In the genomic region with DNA sequence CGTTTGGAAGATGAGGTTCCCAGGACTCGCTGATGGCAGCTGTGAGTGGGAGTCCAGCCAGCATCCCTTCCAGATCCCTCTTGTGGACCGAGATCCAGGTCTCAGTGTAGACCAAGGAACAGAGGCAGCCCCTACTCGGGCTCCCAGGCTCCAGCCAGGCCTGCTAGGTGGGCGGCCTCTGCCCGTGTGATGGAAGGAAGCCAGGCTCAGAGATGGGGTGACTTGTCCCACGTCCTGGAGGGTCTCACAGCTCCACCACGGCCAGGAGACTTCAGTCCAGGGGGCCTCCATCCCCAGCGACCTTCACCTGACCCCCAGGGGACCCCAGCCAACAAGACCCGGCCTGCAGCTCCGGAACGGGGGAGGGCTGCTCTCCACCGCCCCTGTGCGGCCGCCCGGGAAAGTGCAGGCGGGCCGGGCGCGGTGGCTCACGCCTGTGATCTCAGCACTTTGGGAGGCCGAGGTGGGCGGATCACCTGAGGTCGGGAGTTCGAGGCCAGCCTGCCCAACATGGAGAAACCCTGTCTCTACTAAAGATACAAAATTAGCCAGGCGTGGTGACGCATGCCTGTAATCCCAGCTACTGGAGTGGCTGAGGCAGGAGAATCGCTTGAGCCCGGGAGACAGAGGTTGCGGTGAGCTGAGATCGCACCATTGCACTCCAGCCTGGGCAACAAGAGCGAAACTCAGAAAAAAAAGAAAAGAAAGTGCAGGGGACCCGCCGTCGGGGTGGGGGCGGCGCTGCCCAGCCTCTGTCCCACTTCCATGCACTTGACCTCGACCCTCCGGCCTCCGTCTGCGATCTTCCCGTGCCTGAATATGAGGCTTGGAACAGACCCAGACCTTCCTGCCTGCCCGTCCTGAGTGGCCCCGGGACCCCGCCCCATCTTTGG, we compare ENCODE assay signal across 8 cellular contexts. TPM values are rescaled to one million over a fixed set of nuclear protein-coding genes. Genes with fewer than 3 reads are reported as not detected.
DNase-seq lines count a peak whose midpoint lies in the region; ATAC-seq and TF ChIP-seq lines count a peak whose summit lies in the region.

No MANE protein-coding gene starts in this region.

- H3K9me3 Mint-ChIP-seq in CD4-positive, alpha-beta T cell = no peaks in the 10 kb centered on the region
- H3K9me3 Mint-ChIP-seq in HFFc6 = peaks cover 12% of the 10 kb centered on the region

- ATAC-seq in CD4-positive, alpha-beta T cell (ENCODE audit: poor library complexity) = peak; percentile 73
- ATAC-seq in HG03108 (IDR thresholded peaks at IDR 0.05; ENCODE audit: unreplicated experiment) (no peak), GM19467 (IDR thresholded peaks at IDR 0.05; ENCODE audit: unreplicated experiment) (no peak), GM21367 (IDR thresholded peaks at IDR 0.05; ENCODE audit: unreplicated experiment) (no peak)

- peak; percentile 50 for TF ChIP-seq CTCF in CD4-positive, alpha-beta T cell (IDR thresholded peaks at IDR 0.05)
- peak; percentile 87 for TF ChIP-seq CTCF in HFFc6 (IDR thresholded peaks at IDR 0.05)
- peak; percentile 62 for TF ChIP-seq CTCF in epithelial cell of proximal tubule (conservative IDR thresholded peaks at IDR 0.05; ENCODE audit: low read depth, low read length)
- TF ChIP-seq CTCF in osteoblast (IDR thresholded peaks at IDR 0.05; ENCODE audit: extremely low read depth, low read depth, low read length) = peak; percentile 54

- H3K4me1 Mint-ChIP-seq in CD4-positive, alpha-beta T cell (ENCODE audit: low read depth) = no peaks in the 10 kb centered on the region
- H3K4me1 Mint-ChIP-seq in HFFc6 (ENCODE audit: low read depth) = no peaks in the 10 kb centered on the region

- CTCF ChIA-PET in CD4-positive, alpha-beta T cell (lab: Charles Lee) = interaction anchor here (1.2 to 1.7 kb wide), 3 partner anchors 9 to 15 kb away, joined by 7 to 15 read pairs (median 14); partner anchors contain the start of gene TPGS1

- peaks cover 19% of the 10 kb centered on the region for H3K27me3 ChIP-seq in CD4-positive, alpha-beta T cell (ENCODE audit: control insufficient read depth, insufficient read depth, low read length)
- peaks cover 21% of the 10 kb centered on the region for H3K27me3 ChIP-seq in osteoblast (ENCODE audit: insufficient read depth, low read length)

- no peak overlapping the region for H3K27ac Mint-ChIP-seq in CD4-positive, alpha-beta T cell
- no peak overlapping the region for H3K27ac Mint-ChIP-seq in HFFc6

- H3K4me3 ChIP-seq in epithelial cell of proximal tubule (ENCODE audit: low read depth, low read length) = no peak overlapping the region
- no peak overlapping the region for H3K4me3 ChIP-seq in osteoblast (ENCODE audit: insufficient read depth, low read length)

- POLR2A ChIA-PET in CD4-positive, alpha-beta T cell (lab: Charles Lee) = interaction anchor here (0.8 to 1.3 kb wide), 2 partner anchors 11 to 15 kb away, joined by 3 to 4 read pairs; no protein-coding TSS in a partner anchor

- no peaks in the 10 kb centered on the region for H3K36me3 Mint-ChIP-seq in CD4-positive, alpha-beta T cell (ENCODE audit: low read depth)
- H3K36me3 Mint-ChIP-seq in HFFc6 (ENCODE audit: low read depth) = peaks cover 9% of the 10 kb centered on the region; the same call in 1 of the 2 replicates

- H3K36me3 ChIP-seq in osteoblast (ENCODE audit: insufficient read depth, low read length) = no peaks in the 10 kb centered on the region

- no peaks in the 10 kb centered on the region for H3K4me1 ChIP-seq in osteoblast (ENCODE audit: insufficient read depth, low read length)

- H3K79me2 ChIP-seq in osteoblast (ENCODE audit: insufficient read depth, low read length) = no peaks in the 10 kb centered on the region

- H4K20me1 ChIP-seq in osteoblast (ENCODE audit: insufficient read depth, low read length) = no peaks in the 10 kb centered on the region

- no peak overlapping the region for H3K4me2 ChIP-seq in osteoblast (ENCODE audit: insufficient read depth, low read length)

- intact Hi-C loops in CD4-positive, alpha-beta T cell (cut with DNase I, micrococcal nuclease) = no loop called here

- no peak overlapping the region for H3K27ac ChIP-seq in CD4-positive, alpha-beta T cell (ENCODE audit: low read depth, low read length)
- no peak overlapping the region for H3K27ac ChIP-seq in osteoblast (ENCODE audit: low read depth, low read length)

- peaks cover 18% of the 10 kb centered on the region for H3K27me3 Mint-ChIP-seq in CD4-positive, alpha-beta T cell
- H3K27me3 Mint-ChIP-seq in HFFc6 (ENCODE audit: insufficient read depth) = peaks cover 5% of the 10 kb centered on the region

- no peak overlapping the region for H2AFZ ChIP-seq in osteoblast (ENCODE audit: low read length)

- H3K9me3 ChIP-seq in CD4-positive, alpha-beta T cell (ENCODE audit: control insufficient read depth, low read length) = no peaks in the 10 kb centered on the region
- H3K9me3 ChIP-seq in osteoblast (ENCODE audit: low read depth, low read length) = no peaks in the 10 kb centered on the region

- peak in 7 of 10 experiments; percentile 20 to 54 (median 35) for DNase-seq in CD4-positive, alpha-beta T cell
- DNase-seq in HFFc6 = peak; percentile 28
- DNase-seq in activated CD4-positive, alpha-beta T cell treated with anti-CD3 and anti-CD28 coated beads for 48 hours = peak; percentile 79
- no peak for DNase-seq in epithelial cell of proximal tubule (ENCODE audit: low read depth)
- peak; percentile 95 for DNase-seq in osteoblast (ENCODE audit: insufficient read length, low spot score, missing footprints)

- H3K4me3 Mint-ChIP-seq in CD4-positive, alpha-beta T cell = no peak overlapping the region
- no peak overlapping the region for H3K4me3 Mint-ChIP-seq in HFFc6

RNA-seq across cellular contexts. Expression of gene MADCAM1, which starts 0.6 kb away (rescaled TPM):
- total RNA-seq in CD4-positive, alpha-beta T cell = under 1 TPM; 0.20 to 0.91 TPM
- under 1 TPM; 0.11 to 0.47 (median 0.21) TPM for total RNA-seq in HFFc6 (2021; fragmentation: NEBNext Ultra II Directional; extraction: Animal tissue kit (Norgen Biotek cat#: 25700))
- total RNA-seq in epithelial cell of proximal tubule = 0.17 TPM in 1 of 2 replicates, not detected in the other
- total RNA-seq in osteoblast = 0.59 and 0.72 TPM in 2 replicates

RNA-seq across cellular contexts. Expression of gene TPGS1, which starts 11.6 kb away (rescaled TPM):
- total RNA-seq in CD4-positive, alpha-beta T cell = 10 to 100 TPM; 17.2 to 18.2 TPM
- 10 to 100 TPM; 20.2 to 24.7 (median 21.1) TPM for total RNA-seq in HFFc6 (2021; fragmentation: NEBNext Ultra II Directional; extraction: Animal tissue kit (Norgen Biotek cat#: 25700))
- total RNA-seq in epithelial cell of proximal tubule (56.4 and 78.1 TPM in 2 replicates), osteoblast (38.3 and 47.8 TPM in 2 replicates)

RNA-seq across cellular contexts. Expression of gene SHC2, which starts 34.9 kb away (rescaled TPM):
- under 1 TPM; 0.36 to 0.42 TPM for total RNA-seq in CD4-positive, alpha-beta T cell
- not detected for total RNA-seq in HFFc6 (2021; fragmentation: NEBNext Ultra II Directional; extraction: Animal tissue kit (Norgen Biotek cat#: 25700))
- total RNA-seq in epithelial cell of proximal tubule (0.07 and 2.1 TPM in 2 replicates), osteoblast (0.36 and 1.5 TPM in 2 replicates)

RNA-seq across cellular contexts. Expression of gene CDC34, which starts 35.9 kb away (rescaled TPM):
- total RNA-seq in CD4-positive, alpha-beta T cell = 10 to 100 TPM; 38.5 to 43.4 TPM
- total RNA-seq in HFFc6 (2021; fragmentation: NEBNext Ultra II Directional; extraction: Animal tissue kit (Norgen Biotek cat#: 25700)) = 10 to 100 TPM; 63.8 to 79.9 (median 64.6) TPM
- total RNA-seq in epithelial cell of proximal tubule = 142 and 265 TPM in 2 replicates
- total RNA-seq in osteoblast = 32.9 and 40.4 TPM in 2 replicates

RNA-seq across cellular contexts. Expression of gene GZMM, which starts 48.2 kb away (rescaled TPM):
- 10 to 100 TPM; 41.6 to 46.3 TPM for total RNA-seq in CD4-positive, alpha-beta T cell
- total RNA-seq in HFFc6 (2021; fragmentation: NEBNext Ultra II Directional; extraction: Animal tissue kit (Norgen Biotek cat#: 25700)) = under 1 TPM in 1 of 6 experiments, not detected in 5; 0.24 TPM
- total RNA-seq in epithelial cell of proximal tubule (not detected in 2 replicates), osteoblast (under 0.01 TPM in 1 of 2 replicates, not detected in the other)
